In the genomic region with DNA sequence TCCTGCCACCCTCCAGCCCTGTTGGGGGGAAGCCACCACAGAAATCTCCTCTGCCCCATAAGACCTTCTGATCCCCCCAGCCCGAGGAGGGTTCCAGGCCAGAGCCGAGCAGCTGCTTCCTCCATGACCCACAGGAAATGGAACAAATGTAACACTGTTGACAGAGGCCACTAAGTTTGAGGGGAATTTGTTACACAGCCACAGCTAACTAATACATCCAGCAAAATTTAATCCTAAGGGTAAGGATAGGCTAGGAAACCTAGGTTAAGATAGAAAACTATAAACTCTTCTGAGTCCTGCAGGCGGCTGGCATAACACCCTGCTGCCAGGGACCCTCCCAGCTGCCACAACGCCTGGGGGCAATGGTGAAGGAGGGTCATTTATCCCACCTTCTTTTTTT, we compare ENCODE assay signal across 22 cellular contexts.
DNase-seq lines count a peak whose midpoint lies in the region; ATAC-seq and TF ChIP-seq lines count a peak whose summit lies in the region.
"Had no signal": no experiment of that assay in that cellular context is flagged by ENCODE, and none has a peak within 500 bp of the region (broad histone marks: within the 10 kb centered on the region; RNA-seq: fewer than 3 reads in every experiment).

No MANE protein-coding gene starts in this region.

- H3K4me3 Mint-ChIP-seq in activated naive CD4-positive, alpha-beta T cell treated with anti-CD3 and anti-CD28 coated beads, Interleukin-2, amount 10 ng/mL, durations not matched to agents 7 days and 5 days = no peak overlapping the region
- H3K4me3 Mint-ChIP-seq in activated naive CD8-positive, alpha-beta T cell treated with anti-CD3 and anti-CD28 coated beads for 36 hours = no peak overlapping the region
- peak overlapping the region; percentile 80 for H3K4me3 Mint-ChIP-seq in stimulated activated effector memory CD8-positive, alpha-beta T cell treated with anti-CD3 and anti-CD28 coated beads, Interleukin-12 subunit alpha, Interleukin-12 subunit beta, amount 100 ng/mL, for 72 hours
- H3K4me3 Mint-ChIP-seq: natural killer cell, type B pancreatic cell had no signal

- H3K9me3 Mint-ChIP-seq in activated naive CD4-positive, alpha-beta T cell treated with anti-CD3 and anti-CD28 coated beads, Interleukin-2, amount 10 ng/mL, durations not matched to agents 7 days and 5 days = peaks cover 15% of the 10 kb centered on the region
- H3K9me3 Mint-ChIP-seq in activated naive CD8-positive, alpha-beta T cell treated with anti-CD3 and anti-CD28 coated beads for 36 hours = peaks cover 18% of the 10 kb centered on the region
- peaks cover 9% of the 10 kb centered on the region for H3K9me3 Mint-ChIP-seq in stimulated activated effector memory CD8-positive, alpha-beta T cell treated with anti-CD3 and anti-CD28 coated beads, Interleukin-12 subunit alpha, Interleukin-12 subunit beta, amount 100 ng/mL, for 72 hours

- H3K9me3 ChIP-seq in HEK293 (ENCODE audit: control insufficient read depth, insufficient read depth, low read depth, low read length) (no peaks in the 10 kb centered on the region), SJCRH30 (replicated peaks) (no peaks in the 10 kb centered on the region)
- H3K9me3 ChIP-seq: SJSA1 had no signal

- no peaks in the 10 kb centered on the region for H3K27me3 ChIP-seq in SJCRH30
- H3K27me3 ChIP-seq: SJSA1 had no signal

- no peaks in the 10 kb centered on the region for H3K27me3 Mint-ChIP-seq in activated naive CD4-positive, alpha-beta T cell treated with anti-CD3 and anti-CD28 coated beads, Interleukin-2, amount 10 ng/mL, durations not matched to agents 7 days and 5 days
- no peaks in the 10 kb centered on the region for H3K27me3 Mint-ChIP-seq in activated naive CD8-positive, alpha-beta T cell treated with anti-CD3 and anti-CD28 coated beads for 36 hours
- H3K27me3 Mint-ChIP-seq: type B pancreatic cell had no signal

- H3K36me3 Mint-ChIP-seq in activated naive CD4-positive, alpha-beta T cell treated with anti-CD3 and anti-CD28 coated beads, Interleukin-2, amount 10 ng/mL, durations not matched to agents 7 days and 5 days = peaks cover 47% of the 10 kb centered on the region
- peaks cover 66% of the 10 kb centered on the region for H3K36me3 Mint-ChIP-seq in activated naive CD8-positive, alpha-beta T cell treated with anti-CD3 and anti-CD28 coated beads for 36 hours
- peaks cover 77% of the 10 kb centered on the region for H3K36me3 Mint-ChIP-seq in stimulated activated effector memory CD8-positive, alpha-beta T cell treated with anti-CD3 and anti-CD28 coated beads, Interleukin-12 subunit alpha, Interleukin-12 subunit beta, amount 100 ng/mL, for 72 hours
- H3K36me3 Mint-ChIP-seq: natural killer cell had no signal

- H3K4me1 ChIP-seq in HEK293 (ENCODE audit: control insufficient read depth, insufficient read depth, low read length) = no peaks in the 10 kb centered on the region
- H3K4me1 ChIP-seq in SJCRH30 = peaks cover 10% of the 10 kb centered on the region; the same call in 1 of the 2 replicates
- H3K4me1 ChIP-seq: SJSA1 had no signal

- no peak for ATAC-seq in stimulated activated effector memory CD8-positive, alpha-beta T cell treated with anti-CD3 and anti-CD28 coated beads, Interleukin-12 subunit alpha, Interleukin-12 subunit beta, amount 100 ng/mL, for 72 hours
- ATAC-seq in GM19395 (IDR thresholded peaks at IDR 0.05; ENCODE audit: unreplicated experiment) = no peak
- ATAC-seq: natural killer cell had no signal

- H3K27ac ChIP-seq in HEK293 (ENCODE audit: extremely low read depth, low read depth, low read length) = no peak overlapping the region
- H3K27ac ChIP-seq in SJCRH30 = no peak overlapping the region
- H3K27ac ChIP-seq: GM23248, SJSA1 had no signal

- POLR2A ChIA-PET in HEK293 (lab: Yijun Ruan, JAX) = no interaction called here

- CTCF ChIA-PET in activated naive CD4-positive, alpha-beta T cell treated with anti-CD3 and anti-CD28 coated beads, Interleukin-2, amount 10 ng/mL, durations not matched to agents 7 days and 5 days (lab: Charles Lee) = no interaction called here
- CTCF ChIA-PET in HEK293 (lab: Yijun Ruan, JAX) = no interaction called here

- peak overlapping the region; percentile 75 for H3K27ac Mint-ChIP-seq in activated naive CD4-positive, alpha-beta T cell treated with anti-CD3 and anti-CD28 coated beads, Interleukin-2, amount 10 ng/mL, durations not matched to agents 7 days and 5 days
- peak overlapping the region; percentile 95 for H3K27ac Mint-ChIP-seq in activated naive CD8-positive, alpha-beta T cell treated with anti-CD3 and anti-CD28 coated beads for 36 hours
- H3K27ac Mint-ChIP-seq in stimulated activated effector memory CD8-positive, alpha-beta T cell treated with anti-CD3 and anti-CD28 coated beads, Interleukin-12 subunit alpha, Interleukin-12 subunit beta, amount 100 ng/mL, for 72 hours = peak overlapping the region; percentile 92
- H3K27ac Mint-ChIP-seq: type B pancreatic cell had no signal

- TF ChIP-seq CTCF in HEK293 (tag by site-specific recombination; IDR thresholded peaks at IDR 0.05) = no peak

- no peak for DNase-seq in activated naive CD4-positive, alpha-beta T cell treated with anti-CD3 and anti-CD28 coated beads, Interleukin-2, amount 10 ng/mL, durations not matched to agents 7 days and 5 days
- DNase-seq in activated naive CD4-positive, alpha-beta T cell treated with Interleukin-2 at 50 U/mL for 16 hours = no peak
- no peak for DNase-seq in activated naive CD8-positive, alpha-beta T cell treated with anti-CD3 and anti-CD28 coated beads for 36 hours
- no peak for DNase-seq in stimulated activated effector memory CD8-positive, alpha-beta T cell treated with anti-CD3 and anti-CD28 coated beads, Interleukin-12 subunit alpha, Interleukin-12 subunit beta, amount 100 ng/mL, for 72 hours (ENCODE audit: low spot score in 2 of 2)
- DNase-seq in SJCRH30 = no peak
- DNase-seq: activated CD4-positive, CD25-positive, alpha-beta regulatory T cell treated with anti-CD3 and anti-CD28 coated beads, Interleukin-2, amount 50 U/mL, for 72 hours; activated gamma-delta T cell; anterior cingulate cortex; C1 segment of cervical spinal cord; DMS 273 treated with DMSO at 0.1 percent for 48 hours; GM23248; Karpas-422; midbrain; natural killer cell; NCI-H1436; NCI-H345 had no signal

- peaks cover 0 to 9% of the 10 kb centered on the region in 2 experiments; a peak in 1 of 3 replicates for H3K36me3 ChIP-seq in HEK293 (ENCODE audit: control insufficient read depth in 2 of 2, insufficient read depth in 1 of 2, low read length in 2 of 2)
- no peaks in the 10 kb centered on the region for H3K36me3 ChIP-seq in SJCRH30
- H3K36me3 ChIP-seq: SJSA1 had no signal

- peaks cover 40% of the 10 kb centered on the region for H3K4me1 Mint-ChIP-seq in activated naive CD4-positive, alpha-beta T cell treated with anti-CD3 and anti-CD28 coated beads, Interleukin-2, amount 10 ng/mL, durations not matched to agents 7 days and 5 days
- H3K4me1 Mint-ChIP-seq in activated naive CD8-positive, alpha-beta T cell treated with anti-CD3 and anti-CD28 coated beads for 36 hours = peaks cover 36% of the 10 kb centered on the region
- peaks cover 49% of the 10 kb centered on the region for H3K4me1 Mint-ChIP-seq in stimulated activated effector memory CD8-positive, alpha-beta T cell treated with anti-CD3 and anti-CD28 coated beads, Interleukin-12 subunit alpha, Interleukin-12 subunit beta, amount 100 ng/mL, for 72 hours

- no peak overlapping the region for H3K4me3 ChIP-seq in HEK293 (ENCODE audit: low read depth, low read length)
- no peak overlapping the region for H3K4me3 ChIP-seq in SJCRH30
- H3K4me3 ChIP-seq: coronary artery, GM23248, SJSA1, skin epidermis had no signal

TF ChIP-seq in HEK293, 187 proteins besides CTCF, POLR2A, EP300 and RAD21:
- TF ChIP-seq RBAK (tag by site-specific recombination; IDR thresholded peaks at IDR 0.05) (peak; percentile 29; the same call in 1 of the 2 replicates), IKZF3 (tag by site-specific recombination; IDR thresholded peaks at IDR 0.05) (no peak)
TF ChIP-seq in HEK293: peak in this region for 1.
